14 cellular contexts compared by ENCODE assay signal in genomic region chr1:88803444-88803843, GRCh38.
DNase-seq lines count a peak whose midpoint lies in the region; ATAC-seq, FAIRE-seq and TF ChIP-seq lines count a peak whose summit lies in the region.
"Had no signal": no experiment of that assay in that cellular context is flagged by ENCODE, and none has a peak within 500 bp of the region (broad histone marks: within the 10 kb centered on the region; RNA-seq: fewer than 3 reads in every experiment).

No MANE protein-coding gene starts in this region.

- FAIRE-seq in HepG2 (lab: Jason Lieb, UNC) (no peak), H1 (lab: Jason Lieb, UNC) (no peak), D721Med (lab: Jason Lieb, UNC) (no peak)

- H3K27me3 ChIP-seq in HepG2 (ENCODE audit: control insufficient read depth in 1 of 2, insufficient read depth in 2 of 2, low read length in 2 of 2) (no peaks in the 10 kb centered on the region), right lobe of liver (no peaks in the 10 kb centered on the region), H1 (replicated peaks in 1 of 4; ENCODE audit: control insufficient read depth in 3 of 4, extremely low read depth in 1 of 4, insufficient read depth in 3 of 4, low read length in 3 of 4) (no peaks in the 10 kb centered on the region), smooth muscle cell (ENCODE audit: low read depth) (no peaks in the 10 kb centered on the region)
- H3K27me3 ChIP-seq: BE2C had no signal

- no peak overlapping the region for H2BK5ac ChIP-seq in H1 (ENCODE audit: low read depth, low read length)

- no peaks in the 10 kb centered on the region for H3K79me1 ChIP-seq in H1 (ENCODE audit: low read depth, low read length)

- no peak overlapping the region for H2BK20ac ChIP-seq in H1 (ENCODE audit: low read length)

- no peak overlapping the region for H4K5ac ChIP-seq in H1 (ENCODE audit: insufficient read length, low read depth, low read length)

- TF ChIP-seq EP300 in HepG2 (IDR thresholded peaks at IDR 0.05; ENCODE audit: low read depth in 2 of 2, low read length in 2 of 2) (no peak), HepG2 (CRISPR knock-in tag; IDR thresholded peaks at IDR 0.05; ENCODE audit: borderline replicate concordance) (no peak), H1 (IDR thresholded peaks at IDR 0.05; ENCODE audit: borderline replicate concordance in 1 of 2, low read depth in 2 of 2, low read length in 2 of 2) (no peak)

- H3K79me2 ChIP-seq in HepG2 (ENCODE audit: insufficient read depth, low read length) (no peaks in the 10 kb centered on the region), H1 (ENCODE audit: control insufficient read depth in 1 of 2, insufficient read depth in 2 of 2, low read length in 2 of 2) (no peaks in the 10 kb centered on the region), smooth muscle cell (ENCODE audit: low read depth) (peaks cover 10% of the 10 kb centered on the region)

- no peak overlapping the region for H2BK12ac ChIP-seq in H1 (ENCODE audit: low read depth, low read length)

- H3K4me3 ChIP-seq in HepG2 (replicated peaks in 1 of 3; ENCODE audit: insufficient read depth in 1 of 3, low read depth in 2 of 3, low read length in 3 of 3) (no peak overlapping the region), right lobe of liver (no peak overlapping the region), H1 (ENCODE audit: extremely low read depth in 1 of 4, insufficient read depth in 2 of 4, low read depth in 3 of 4, low read length in 4 of 4) (no peak overlapping the region), smooth muscle cell (no peak overlapping the region)

- no peak overlapping the region for H3K4me3 Mint-ChIP-seq in WTC11
- H3K4me3 Mint-ChIP-seq: CD4-positive, alpha-beta memory T cell had no signal

- H3K4me2 ChIP-seq in HepG2 (ENCODE audit: low read depth, low read length): no peak overlapping the region
- H3K4me2 ChIP-seq in H1 (ENCODE audit: insufficient read depth in 1 of 2, low read depth in 2 of 2, low read length in 2 of 2): no peak overlapping the region
- H3K4me2 ChIP-seq in smooth muscle cell: no peak overlapping the region

- peaks cover 5% of the 10 kb centered on the region; the same call in 1 of the 2 replicates for H3K4me1 Mint-ChIP-seq in WTC11

- no peak overlapping the region for H3K4ac ChIP-seq in H1 (replicated peaks; ENCODE audit: insufficient read length, low read depth, low read length)

- H3K27ac Mint-ChIP-seq in WTC11: peak overlapping the region; percentile 76
- H3K27ac Mint-ChIP-seq: CD4-positive, alpha-beta memory T cell had no signal

- H4K91ac ChIP-seq in H1 (replicated peaks; ENCODE audit: insufficient read length, low read length): no peak overlapping the region

- no peak overlapping the region for H3K9ac ChIP-seq in HepG2 (ENCODE audit: insufficient read depth, low read depth, low read length)
- H3K9ac ChIP-seq in H1 (replicated peaks in 1 of 4; ENCODE audit: extremely low read depth in 1 of 4, low read depth in 3 of 4, low read length in 3 of 4): no peak overlapping the region
- H3K9ac ChIP-seq in smooth muscle cell (ENCODE audit: low read depth): no peak overlapping the region

- ATAC-seq in HepG2: no peak
- no peak for ATAC-seq in right lobe of liver
- ATAC-seq in WTC11: no peak

- H3K23me2 ChIP-seq in H1 (ENCODE audit: low read depth, low read length): no peaks in the 10 kb centered on the region

- H3K9me3 ChIP-seq in HepG2 (ENCODE audit: low read length) (no peaks in the 10 kb centered on the region), right lobe of liver (no peaks in the 10 kb centered on the region), H1 (ENCODE audit: insufficient read depth in 2 of 2, low read depth in 1 of 2, low read length in 1 of 2) (no peaks in the 10 kb centered on the region), smooth muscle cell (replicated peaks; ENCODE audit: low read depth) (no peaks in the 10 kb centered on the region)
- H3K9me3 ChIP-seq: BE2C had no signal

- TF ChIP-seq RAD21 in HepG2 (CRISPR knock-in tag; IDR thresholded peaks at IDR 0.05) (no peak), H1 (IDR thresholded peaks at IDR 0.05 in 1 of 2, conservative IDR thresholded peaks at IDR 0.05 in 1 of 2; ENCODE audit: low read depth in 2 of 2, low read length in 2 of 2) (no peak)

- WGBS in HepG2 (ENCODE audit: low lambda C conversion rate): 95% methylated on average over 5 of the region's 5 CpGs
- WGBS in right lobe of liver (ENCODE audit: insufficient coverage, low coverage, low lambda C conversion rate, missing lambda C conversion rate): 95% methylated on average over 5 of the region's 5 CpGs
- 89% methylated on average over 5 of the region's 5 CpGs; no CpG with 5 or more reads in 1 of the 2 experiments for WGBS in H1 (ENCODE audit: extremely low coverage in 1 of 2, insufficient coverage in 1 of 2, insufficient read length in 1 of 2, insufficient replicate concordance in 2 of 2, low coverage in 1 of 2, low lambda C conversion rate in 2 of 2, missing lambda C conversion rate in 1 of 2), 2 experiments
- WGBS in smooth muscle cell (ENCODE audit: low lambda C conversion rate): 99% methylated on average over 5 of the region's 5 CpGs

- H4K8ac ChIP-seq in H1 (ENCODE audit: extremely low read depth, insufficient read depth, low read length): no peak overlapping the region

- H3K27ac ChIP-seq in HepG2 (ENCODE audit: extremely low read length, insufficient read depth, low read length): no peak overlapping the region
- H3K27ac ChIP-seq in right lobe of liver: no peak overlapping the region
- no peak overlapping the region for H3K27ac ChIP-seq in H1 (ENCODE audit: low read depth, low read length)
- H3K27ac ChIP-seq in smooth muscle cell (ENCODE audit: low read depth): peak overlapping the region; percentile 50
- H3K27ac ChIP-seq: C4-2B had no signal

- intact Hi-C loops in HepG2 (cut with micrococcal nuclease; ENCODE audit: unreplicated experiment): no loop called here
- intact Hi-C loops in right lobe of liver (cut with DNase I): no loop called here

- no peak for DNase-seq in HepG2 (ENCODE audit: low spot score)
- DNase-seq in right lobe of liver: no peak
- DNase-seq in WTC11 (ENCODE audit: low spot score): no peak
- no peak for DNase-seq in H1 (ENCODE audit: low read depth in 1 of 2, low spot score in 2 of 2)
- DNase-seq in smooth muscle cell (lab: John Stamatoyannopoulos, UW; ENCODE audit: unreplicated experiment): no peak
- no peak for DNase-seq in EL
- no peak for DNase-seq in middle frontal gyrus (ENCODE audit: extremely low spot score, low spot score)
- DNase-seq in D721Med (ENCODE audit: insufficient read length, low spot score): no peak
- DNase-seq: BE2C; CD4-positive, alpha-beta memory T cell; DND-41; GF-D8; H7 had no signal

- H3K36me3 ChIP-seq in HepG2 (replicated peaks in 1 of 2; ENCODE audit: control insufficient read depth in 1 of 2, insufficient read depth in 2 of 2, low read length in 2 of 2): peaks cover 6 to 33% of the 10 kb centered on the region in 2 experiments
- H3K36me3 ChIP-seq in right lobe of liver: peaks cover 0 to 33% (median 16%) of the 10 kb centered on the region in 4 donors
- peaks cover 4 to 51% (median 21%) of the 10 kb centered on the region in 4 experiments; a peak in 7 of 8 replicates for H3K36me3 ChIP-seq in H1 (ENCODE audit: control insufficient read depth in 2 of 4, insufficient read depth in 4 of 4, low read length in 3 of 4)
- H3K36me3 ChIP-seq in smooth muscle cell (ENCODE audit: low read depth): peaks cover 7% of the 10 kb centered on the region

- no peak overlapping the region for H3K14ac ChIP-seq in H1 (ENCODE audit: insufficient read length)

- H4K20me1 ChIP-seq in HepG2 (ENCODE audit: insufficient read depth, low read length) (no peaks in the 10 kb centered on the region), H1 (replicated peaks in 1 of 2; ENCODE audit: control insufficient read depth in 1 of 2, insufficient read depth in 2 of 2, low read length in 2 of 2) (no peaks in the 10 kb centered on the region), smooth muscle cell (ENCODE audit: low read depth) (no peaks in the 10 kb centered on the region)

- H3K36me3 Mint-ChIP-seq in WTC11: peaks cover 57% of the 10 kb centered on the region

- no peak overlapping the region for H3K23ac ChIP-seq in H1 (ENCODE audit: insufficient read length)

- H3K56ac ChIP-seq in H1 (replicated peaks; ENCODE audit: insufficient read length, low read depth, low read length): no peak overlapping the region

- H2AK5ac ChIP-seq in H1 (ENCODE audit: low read depth, low read length): no peak overlapping the region

- H3K4me1 ChIP-seq in HepG2 (ENCODE audit: insufficient read depth, low read length) (no peaks in the 10 kb centered on the region), right lobe of liver (no peaks in the 10 kb centered on the region), H1 (replicated peaks in 1 of 4; ENCODE audit: control insufficient read depth in 3 of 4, insufficient read depth in 4 of 4, low read length in 3 of 4) (no peaks in the 10 kb centered on the region), smooth muscle cell (ENCODE audit: low read depth) (no peaks in the 10 kb centered on the region)
- H3K4me1 ChIP-seq: BE2C had no signal

- POLR2A ChIA-PET in HepG2 (lab: Yijun Ruan, JAX): no interaction called here
- POLR2A ChIA-PET in WTC11 (lab: Charles Lee): no interaction called here
- POLR2A ChIA-PET in H1 (lab: Charles Lee; ENCODE audit: partially characterized antibody): interaction anchor here (0.7 kb wide), 1 partner anchor 88 kb away, joined by 3 read pairs; the partner anchor contains the start of gene GTF2B

- H2BK15ac ChIP-seq in H1 (ENCODE audit: low read length): no peak overlapping the region

- in situ Hi-C loops in HepG2 (cut with HindIII; ENCODE audit: extremely low pct_ligation_motif_present, low pct_unique_long_range_greater_than_20kb): no loop called here

- H3K18ac ChIP-seq in H1 (ENCODE audit: extremely low read depth, low read length): no peak overlapping the region

- TF ChIP-seq CTCF in HepG2 (CRISPR knock-in tag; IDR thresholded peaks at IDR 0.05): no peak
- no peak for TF ChIP-seq CTCF in right lobe of liver (IDR thresholded peaks at IDR 0.05)
- TF ChIP-seq CTCF in WTC11 (IDR thresholded peaks at IDR 0.05): no peak
- TF ChIP-seq CTCF in H1 (IDR thresholded peaks at IDR 0.05; ENCODE audit: control extremely low read depth in 1 of 3, insufficient read depth in 1 of 3, low read depth in 1 of 3, low read length in 3 of 3): no peak
- no peak for TF ChIP-seq CTCF in smooth muscle cell (IDR thresholded peaks at IDR 0.05; ENCODE audit: borderline replicate concordance, insufficient read depth, poor library complexity, severe bottlenecking)
- no peak for TF ChIP-seq CTCF in D721Med (IDR thresholded peaks at IDR 0.05; ENCODE audit: insufficient read depth, missing control alignments)

- CTCF ChIA-PET in HepG2 (lab: Yijun Ruan, JAX; ENCODE audit: low intra/inter-chr PET ratio, low total read pairs) (no interaction called here), WTC11 (lab: Charles Lee) (no interaction called here), H1 (lab: Charles Lee; ENCODE audit: partially characterized antibody) (no interaction called here)

- no peak overlapping the region for H2AFZ ChIP-seq in HepG2 (ENCODE audit: low read length)
- no peak overlapping the region for H2AFZ ChIP-seq in H1 (ENCODE audit: low read length)
- H2AFZ ChIP-seq in smooth muscle cell (ENCODE audit: low read depth): no peak overlapping the region

- no peaks in the 10 kb centered on the region; the same call in 1 of the 2 replicates for H3K27me3 Mint-ChIP-seq in WTC11 (ENCODE audit: low read depth)
- H3K27me3 Mint-ChIP-seq: CD4-positive, alpha-beta memory T cell had no signal

- no TSS peak for BruUV-seq in HepG2 (replicated peaks; lab: Mats Ljungman, UMichigan)

- H3F3A ChIP-seq in smooth muscle cell (ENCODE audit: low read depth): peaks cover 7% of the 10 kb centered on the region

- H2BK120ac ChIP-seq in H1 (replicated peaks; ENCODE audit: low read depth, low read length): no peak overlapping the region

- TF ChIP-seq POLR2A in HepG2 (IDR thresholded peaks at IDR 0.05; ENCODE audit: insufficient read depth in 1 of 2, low read depth in 2 of 2, low read length in 2 of 2) (no peak), right lobe of liver (IDR thresholded peaks at IDR 0.05) (no peak), H1 (IDR thresholded peaks at IDR 0.05; ENCODE audit: control extremely low read depth in 1 of 2, low read depth in 2 of 2, low read length in 2 of 2) (no peak)

- H3K9me3 Mint-ChIP-seq in WTC11: peaks cover 14% of the 10 kb centered on the region
